ENCODE assay signal across 23 cellular contexts in genomic region chr2:131045286-131045924, GRCh38. TPM values are rescaled to one million over a fixed set of nuclear protein-coding genes. Genes with fewer than 3 reads are reported as not detected.
DNase-seq lines count a peak whose midpoint lies in the region; ATAC-seq, FAIRE-seq and TF ChIP-seq lines count a peak whose summit lies in the region.
"Had no signal": no experiment of that assay in that cellular context is flagged by ENCODE, and none has a peak within 500 bp of the region (broad histone marks: within the 10 kb centered on the region; RNA-seq: fewer than 3 reads in every experiment).

No MANE protein-coding gene starts in this region.

- CTCF ChIA-PET in activated CD8-positive, alpha-beta memory T cell treated with anti-CD3 and anti-CD28 coated beads, Interleukin-2, amount 10 ng/mL, durations not matched to agents 7 days and 5 days (lab: Charles Lee), result no interaction called here

- DNase-seq in activated CD8-positive, alpha-beta memory T cell treated with anti-CD3 and anti-CD28 coated beads, Interleukin-2, amount 50 U/mL, for 48 hours, result peak; percentile 50
- DNase-seq in activated CD8-positive, alpha-beta memory T cell treated with anti-CD3 and anti-CD28 coated beads, Interleukin-2, amount 10 ng/mL, durations not matched to agents 7 days and 5 days, result no peak
- DNase-seq in endodermal cell (peak; percentile 56), mucosa of descending colon (no peak), upper lobe of right lung (peak; percentile 49), HTR-8/SVneo (ENCODE audit: insufficient read length, low spot score) (no peak)
- DNase-seq in T-helper 2 cell treated with Interferon-gamma antibody and Interleukin-4, amounts not matched to agents 5 μg/mL and 100 μg/mL, for 36 hours (ENCODE audit: low spot score), result no peak
- DNase-seq in activated CD4-positive, alpha-beta T cell treated with anti-CD3 and anti-CD28 coated beads, Interleukin-2, amount 10 ng/mL, durations not matched to agents 24 days and 14 days, result no peak
- DNase-seq: CD4-positive, alpha-beta T cell; DMS79; H9; Kasumi-1; MM.1S; NCI-H187; NCI-H345; NCI-H69; SHP77 had no signal

- H3K9me3 ChIP-seq in endodermal cell (ENCODE audit: control insufficient read depth, low read length) (no peaks in the 10 kb centered on the region), mucosa of descending colon (no peaks in the 10 kb centered on the region), upper lobe of right lung (no peaks in the 10 kb centered on the region)

- H3K4me1 ChIP-seq in endodermal cell (ENCODE audit: control insufficient read depth, insufficient read depth, low read length), result no peaks in the 10 kb centered on the region
- H3K4me1 ChIP-seq in mucosa of descending colon (ENCODE audit: low read depth), result no peaks in the 10 kb centered on the region
- no peaks in the 10 kb centered on the region for H3K4me1 ChIP-seq in upper lobe of right lung

- ATAC-seq in activated CD8-positive, alpha-beta memory T cell treated with anti-CD3 and anti-CD28 coated beads, Interleukin-2, amount 10 ng/mL, durations not matched to agents 7 days and 5 days, result no peak
- ATAC-seq in mucosa of descending colon (peak; percentile 2), upper lobe of right lung (no peak)
- ATAC-seq: GM12878 had no signal

- 87 to 95% methylated on average over 2 to 5 of the region's 5 CpGs for WGBS in endodermal cell (ENCODE audit: insufficient coverage in 1 of 2, insufficient read length in 1 of 2), 2 experiments

- no peaks in the 10 kb centered on the region for H3K9me3 Mint-ChIP-seq in activated CD8-positive, alpha-beta memory T cell treated with anti-CD3 and anti-CD28 coated beads, Interleukin-2, amount 10 ng/mL, durations not matched to agents 7 days and 5 days (ENCODE audit: low read depth)
- H3K9me3 Mint-ChIP-seq in endodermal cell, result no peaks in the 10 kb centered on the region
- no peaks in the 10 kb centered on the region for H3K9me3 Mint-ChIP-seq in T-helper 2 cell treated with Interferon-gamma antibody and Interleukin-4, amounts not matched to agents 5 μg/mL and 100 μg/mL, for 36 hours
- H3K9me3 Mint-ChIP-seq in activated CD4-positive, alpha-beta T cell treated with anti-CD3 and anti-CD28 coated beads, Interleukin-2, amount 10 ng/mL, durations not matched to agents 24 days and 14 days, result no peaks in the 10 kb centered on the region
- H3K9me3 Mint-ChIP-seq: CD4-positive, alpha-beta T cell; H9; IgD-negative memory B cell had no signal

- intact Hi-C loops in mucosa of descending colon (cut with DNase I, micrococcal nuclease) (no loop called here), upper lobe of right lung (cut with DNase I) (no loop called here)
- intact Hi-C loops in activated CD4-positive, alpha-beta T cell treated with anti-CD3 and anti-CD28 coated beads, Interleukin-2, amount 10 ng/mL, durations not matched to agents 24 days and 14 days (cut with micrococcal nuclease), result no loop called here

- TF ChIP-seq CTCF in endodermal cell (conservative IDR thresholded peaks at IDR 0.05) (no peak), mucosa of descending colon (IDR thresholded peaks at IDR 0.05) (no peak), upper lobe of right lung (IDR thresholded peaks at IDR 0.05) (no peak)

- peaks cover 19% of the 10 kb centered on the region for H3K4me1 Mint-ChIP-seq in activated CD8-positive, alpha-beta memory T cell treated with anti-CD3 and anti-CD28 coated beads, Interleukin-2, amount 10 ng/mL, durations not matched to agents 7 days and 5 days
- H3K4me1 Mint-ChIP-seq in endodermal cell, result peaks cover 3% of the 10 kb centered on the region
- H3K4me1 Mint-ChIP-seq in T-helper 2 cell treated with Interferon-gamma antibody and Interleukin-4, amounts not matched to agents 5 μg/mL and 100 μg/mL, for 36 hours (ENCODE audit: low read depth), result peaks cover 15% of the 10 kb centered on the region
- H3K4me1 Mint-ChIP-seq in activated CD4-positive, alpha-beta T cell treated with anti-CD3 and anti-CD28 coated beads, Interleukin-2, amount 10 ng/mL, durations not matched to agents 24 days and 14 days, result peaks cover 15% of the 10 kb centered on the region

- no peak overlapping the region for H3K27ac ChIP-seq in endodermal cell (ENCODE audit: low read depth, low read length)
- H3K27ac ChIP-seq in upper lobe of right lung, result no peak overlapping the region
- H3K27ac ChIP-seq: 22Rv1 had no signal

- H3K27me3 Mint-ChIP-seq in activated CD8-positive, alpha-beta memory T cell treated with anti-CD3 and anti-CD28 coated beads, Interleukin-2, amount 10 ng/mL, durations not matched to agents 7 days and 5 days, result no peaks in the 10 kb centered on the region
- no peaks in the 10 kb centered on the region for H3K27me3 Mint-ChIP-seq in endodermal cell (ENCODE audit: insufficient read depth)
- H3K27me3 Mint-ChIP-seq in T-helper 2 cell treated with Interferon-gamma antibody and Interleukin-4, amounts not matched to agents 5 μg/mL and 100 μg/mL, for 36 hours (ENCODE audit: low read depth), result peaks cover 5% of the 10 kb centered on the region
- H3K27me3 Mint-ChIP-seq in activated CD4-positive, alpha-beta T cell treated with anti-CD3 and anti-CD28 coated beads, Interleukin-2, amount 10 ng/mL, durations not matched to agents 24 days and 14 days, result no peaks in the 10 kb centered on the region

- no peak overlapping the region for H3K4me3 Mint-ChIP-seq in activated CD8-positive, alpha-beta memory T cell treated with anti-CD3 and anti-CD28 coated beads, Interleukin-2, amount 10 ng/mL, durations not matched to agents 7 days and 5 days
- H3K4me3 Mint-ChIP-seq in endodermal cell, result no peak overlapping the region
- H3K4me3 Mint-ChIP-seq in T-helper 2 cell treated with Interferon-gamma antibody and Interleukin-4, amounts not matched to agents 5 μg/mL and 100 μg/mL, for 36 hours, result no peak overlapping the region
- H3K4me3 Mint-ChIP-seq in activated CD4-positive, alpha-beta T cell treated with anti-CD3 and anti-CD28 coated beads, Interleukin-2, amount 10 ng/mL, durations not matched to agents 24 days and 14 days, result no peak overlapping the region
- H3K4me3 Mint-ChIP-seq: B cell; CD4-positive, alpha-beta T cell; H9; IgD-negative memory B cell had no signal

- H3K4me3 ChIP-seq in endodermal cell (ENCODE audit: low read length) (no peak overlapping the region), mucosa of descending colon (no peak overlapping the region), upper lobe of right lung (no peak overlapping the region)
- H3K4me3 ChIP-seq: GM12878 had no signal

- H3K27me3 ChIP-seq in endodermal cell (ENCODE audit: control insufficient read depth, insufficient read depth, low read length, poor library complexity, severe bottlenecking), result no peaks in the 10 kb centered on the region
- peaks cover under 1% of the 10 kb centered on the region for H3K27me3 ChIP-seq in upper lobe of right lung

- no peak overlapping the region for H3K27ac Mint-ChIP-seq in activated CD8-positive, alpha-beta memory T cell treated with anti-CD3 and anti-CD28 coated beads, Interleukin-2, amount 10 ng/mL, durations not matched to agents 7 days and 5 days
- no peak overlapping the region for H3K27ac Mint-ChIP-seq in endodermal cell
- H3K27ac Mint-ChIP-seq in T-helper 2 cell treated with Interferon-gamma antibody and Interleukin-4, amounts not matched to agents 5 μg/mL and 100 μg/mL, for 36 hours, result no peak overlapping the region
- H3K27ac Mint-ChIP-seq in activated CD4-positive, alpha-beta T cell treated with anti-CD3 and anti-CD28 coated beads, Interleukin-2, amount 10 ng/mL, durations not matched to agents 24 days and 14 days, result no peak overlapping the region
- H3K27ac Mint-ChIP-seq: B cell, IgD-negative memory B cell had no signal

- peaks cover 69% of the 10 kb centered on the region for H3K36me3 ChIP-seq in endodermal cell (ENCODE audit: control insufficient read depth, insufficient read depth, low read length)
- no peaks in the 10 kb centered on the region for H3K36me3 ChIP-seq in mucosa of descending colon (ENCODE audit: low read depth)
- H3K36me3 ChIP-seq in upper lobe of right lung, result peaks cover 39% of the 10 kb centered on the region

- no peak overlapping the region for H3K9ac ChIP-seq in endodermal cell (ENCODE audit: extremely low read depth, low read length, poor library complexity, severe bottlenecking)

- peaks cover 9% of the 10 kb centered on the region for H3K36me3 Mint-ChIP-seq in activated CD8-positive, alpha-beta memory T cell treated with anti-CD3 and anti-CD28 coated beads, Interleukin-2, amount 10 ng/mL, durations not matched to agents 7 days and 5 days
- H3K36me3 Mint-ChIP-seq in endodermal cell (ENCODE audit: low read depth), result peaks cover 42% of the 10 kb centered on the region
- H3K36me3 Mint-ChIP-seq in T-helper 2 cell treated with Interferon-gamma antibody and Interleukin-4, amounts not matched to agents 5 μg/mL and 100 μg/mL, for 36 hours (ENCODE audit: low read depth), result peaks cover 22% of the 10 kb centered on the region
- H3K36me3 Mint-ChIP-seq in activated CD4-positive, alpha-beta T cell treated with anti-CD3 and anti-CD28 coated beads, Interleukin-2, amount 10 ng/mL, durations not matched to agents 24 days and 14 days (ENCODE audit: low read depth), result peaks cover 18% of the 10 kb centered on the region

- FAIRE-seq in HTR-8/SVneo (lab: Jason Lieb, UNC), result no peak
- FAIRE-seq: GM12878, GM18507, RCC 7860 had no signal

RNA-seq across cellular contexts. Expression of gene FAM168B, which starts 47.9 kb away (rescaled TPM):
- 10 to 100 TPM; 40.6 to 65.5 TPM for total RNA-seq in activated CD8-positive, alpha-beta memory T cell treated with anti-CD3 and anti-CD28 coated beads, Interleukin-2, amount 10 ng/mL, durations not matched to agents 7 days and 5 days
- total RNA-seq in endodermal cell (10 to 100 TPM; 77.5 to 77.6 TPM), mucosa of descending colon (100 to 1,000 TPM in 1 of 3 donors, 10 to 100 TPM in 2; 79.1 to 131 (median 86.1) TPM), upper lobe of right lung (77.8 TPM)
- polyA plus RNA-seq in endodermal cell (2013, experiment 1 of 2), result 115 TPM
- 105 TPM for polyA plus RNA-seq in endodermal cell (2013, experiment 2 of 2)
- total RNA-seq in activated CD4-positive, alpha-beta T cell treated with anti-CD3 and anti-CD28 coated beads, Interleukin-2, amount 10 ng/mL, durations not matched to agents 24 days and 14 days, result 82.3 and 85.6 TPM in 2 replicates

RNA-seq across cellular contexts. Expression of gene PLEKHB2, which starts 59.7 kb away (rescaled TPM):
- total RNA-seq in activated CD8-positive, alpha-beta memory T cell treated with anti-CD3 and anti-CD28 coated beads, Interleukin-2, amount 10 ng/mL, durations not matched to agents 7 days and 5 days, result 10 to 100 TPM; 58.5 to 64.3 TPM
- total RNA-seq in endodermal cell, result 10 to 100 TPM; 66.7 to 68.6 TPM
- 60.2 TPM for polyA plus RNA-seq in endodermal cell (2013, experiment 1 of 2)
- 62.9 TPM for polyA plus RNA-seq in endodermal cell (2013, experiment 2 of 2)
- 100 to 1,000 TPM in 2 of 3 donors, 10 to 100 TPM in 1; 73.8 to 129 (median 124) TPM for total RNA-seq in mucosa of descending colon
- total RNA-seq in upper lobe of right lung, result 73.9 TPM
- 62.4 and 66.7 TPM in 2 replicates for total RNA-seq in activated CD4-positive, alpha-beta T cell treated with anti-CD3 and anti-CD28 coated beads, Interleukin-2, amount 10 ng/mL, durations not matched to agents 24 days and 14 days

Comparison
In these comparisons a context has a peak if more than half of its experiments do, and no peak if none do; other contexts are left out.
1. DNase-seq: peak in activated CD8-positive, alpha-beta memory T cell treated with anti-CD3 and anti-CD28 coated beads, Interleukin-2, amount 50 U/mL, for 48 hours (single experiment), endodermal cell (single experiment) and upper lobe of right lung (single experiment); none in activated CD8-positive, alpha-beta memory T cell treated with anti-CD3 and anti-CD28 coated beads, Interleukin-2, amount 10 ng/mL, durations not matched to agents 7 days and 5 days (single experiment), mucosa of descending colon (0 of 3), HTR-8/SVneo (single experiment), T-helper 2 cell treated with Interferon-gamma antibody and Interleukin-4, amounts not matched to agents 5 μg/mL and 100 μg/mL, for 36 hours (single experiment) and activated CD4-positive, alpha-beta T cell treated with anti-CD3 and anti-CD28 coated beads, Interleukin-2, amount 10 ng/mL, durations not matched to agents 24 days and 14 days (single experiment).